8 cellular contexts compared by ENCODE assay signal in genomic region chr12:108495054-108495453, GRCh38. TPM values are rescaled to one million over a fixed set of nuclear protein-coding genes. Genes with fewer than 3 reads are reported as not detected.
DNase-seq lines count a peak whose midpoint lies in the region; ATAC-seq, FAIRE-seq and TF ChIP-seq lines count a peak whose summit lies in the region.

No MANE protein-coding gene starts in this region.

- H3K9me3 ChIP-seq in A549 (no peaks in the 10 kb centered on the region; the same call in 2 of the 3 replicates), OCI-LY7 (ENCODE audit: low read length) (no peaks in the 10 kb centered on the region), testis (no peaks in the 10 kb centered on the region)

- no peak for TF ChIP-seq EP300 in A549 (IDR thresholded peaks at IDR 0.05)

- H3K4me3 ChIP-seq in A549 (no peak overlapping the region), OCI-LY7 (ENCODE audit: low read depth, low read length, poor library complexity, severe bottlenecking) (no peak overlapping the region), fibroblast of mammary gland (ENCODE audit: control insufficient read depth, low read depth, low read length) (no peak overlapping the region), testis (no peak overlapping the region)

- TF ChIP-seq POLR2A in A549 (IDR thresholded peaks at IDR 0.05; ENCODE audit: low read length) (no peak), testis (IDR thresholded peaks at IDR 0.05) (no peak)

- no peak overlapping the region for H3K4me2 ChIP-seq in A549
- no peak overlapping the region for H3K4me2 ChIP-seq in OCI-LY7 (ENCODE audit: low read length)

- H3K27me3 ChIP-seq in testis = no peaks in the 10 kb centered on the region

- 0% methylated on average over 1 of the region's 1 CpG for WGBS in A549 (ENCODE audit: missing lambda C conversion rate)
- 62 to 84% methylated on average over 1 of the region's 1 CpG for WGBS in testis, 2 donors

- no peak overlapping the region for H2AFZ ChIP-seq in OCI-LY7 (ENCODE audit: low read length)

- POLR2A ChIA-PET in A549 (lab: Yijun Ruan, JAX) (no interaction called here), OCI-LY7 (lab: Charles Lee) (no interaction called here)

- TF ChIP-seq CTCF in A549 (IDR thresholded peaks at IDR 0.05) (peak; percentile 45), OCI-LY7 (conservative IDR thresholded peaks at IDR 0.05; ENCODE audit: low read length) (peak; percentile 90), fibroblast of mammary gland (conservative IDR thresholded peaks at IDR 0.05; ENCODE audit: control insufficient read depth, insufficient read depth, low read depth, low read length) (peak; percentile 71), testis (IDR thresholded peaks at IDR 0.05) (peak in 1 of 3 experiments; percentile 50)

- no peaks in the 10 kb centered on the region for H4K20me1 ChIP-seq in OCI-LY7 (ENCODE audit: insufficient read depth, low read length)

- FAIRE-seq in A549 (lab: Jason Lieb, UNC) = no peak

- peak; percentile 43 to 73; a peak in 4 of 5 replicates for TF ChIP-seq RAD21 in A549 (conservative IDR thresholded peaks at IDR 0.05 in 1 of 2, IDR thresholded peaks at IDR 0.05 in 1 of 2)

- H3K36me3 ChIP-seq in OCI-LY7 (ENCODE audit: insufficient read depth, low read length) (no peaks in the 10 kb centered on the region), testis (ENCODE audit: low read depth, missing control alignments) (no peaks in the 10 kb centered on the region)

- H3K27ac ChIP-seq in A549 = no peak overlapping the region
- H3K27ac ChIP-seq in OCI-LY7 (ENCODE audit: low read depth, low read length, poor library complexity, severe bottlenecking) = no peak overlapping the region
- H3K27ac ChIP-seq in testis = no peak overlapping the region

- H3K79me2 ChIP-seq in OCI-LY7 (ENCODE audit: insufficient read depth, low read depth, low read length) = no peaks in the 10 kb centered on the region

- BruUV-seq in OCI-LY7 (replicated peaks; lab: Mats Ljungman, UMichigan) = no TSS peak

- intact Hi-C loops in OCI-LY7 (cut with micrococcal nuclease; ENCODE audit: unreplicated experiment) = no loop called here
- intact Hi-C loops in testis (cut with DNase I; ENCODE audit: low total_unique reads) = no loop called here

- no peaks in the 10 kb centered on the region for H3K9me2 ChIP-seq in OCI-LY7 (ENCODE audit: insufficient read depth, low read length)

- CTCF ChIA-PET in A549 (lab: Yijun Ruan, JAX) = interaction anchor here (0.6 to 3.8 kb wide), 7 partner anchors 10 to 583 kb away, joined by 3 to 21 read pairs (median 4); no protein-coding TSS in a partner anchor
- CTCF ChIA-PET in OCI-LY7 (lab: Charles Lee; ENCODE audit: unreplicated experiment) = no interaction called here

- DNase-seq in A549 (ENCODE audit: low read depth in 1 of 2, low spot score in 1 of 2) (peak; percentile 55 to 59), ELR (ENCODE audit: low read depth) (peak; percentile 69), OCI-LY7 (ENCODE audit: low spot score) (peak; percentile 48), fibroblast of mammary gland (ENCODE audit: low read depth) (peak; percentile 51), testis (peak; percentile 41), dedifferentiated amniotic fluid mesenchymal stem cell (ENCODE audit: extremely low spot score) (no peak)

- peak; percentile 48 to 89; a peak in 4 of 6 replicates for ATAC-seq in A549
- no peak for ATAC-seq in HG03108 (IDR thresholded peaks at IDR 0.05; ENCODE audit: unreplicated experiment)
- no peak for ATAC-seq in HG03457 (IDR thresholded peaks at IDR 0.05; ENCODE audit: unreplicated experiment)

- H3K4me1 ChIP-seq in A549 (no peaks in the 10 kb centered on the region), OCI-LY7 (ENCODE audit: insufficient read depth, low read length, poor library complexity, severe bottlenecking) (no peaks in the 10 kb centered on the region), testis (no peaks in the 10 kb centered on the region)

TF ChIP-seq in A549, 52 proteins besides CTCF, POLR2A, EP300 and RAD21:
- no peak for TF ChIP-seq NR3C1 (IDR thresholded peaks at IDR 0.05)
- TF ChIP-seq CBX2 (IDR thresholded peaks at IDR 0.05; ENCODE audit: borderline replicate concordance, low read depth) = no peak
- TF ChIP-seq HES2 (IDR thresholded peaks at IDR 0.05) = no peak
- no peak for TF ChIP-seq MYC (IDR thresholded peaks at IDR 0.05; ENCODE audit: borderline replicate concordance, low read length)
- no peak for TF ChIP-seq ATOH8 (CRISPR knock-in tag; IDR thresholded peaks at IDR 0.05; ENCODE audit: low read depth)
- no peak for TF ChIP-seq HOXA7 (CRISPR knock-in tag; IDR thresholded peaks at IDR 0.05)
- no peak for TF ChIP-seq EHF (CRISPR knock-in tag; IDR thresholded peaks at IDR 0.05)
- TF ChIP-seq ELK1 (IDR thresholded peaks at IDR 0.05; ENCODE audit: low read depth, low read length) = no peak
- TF ChIP-seq SMC3 (IDR thresholded peaks at IDR 0.05) = no peak
- no peak for TF ChIP-seq BHLHE40 (IDR thresholded peaks at IDR 0.05; ENCODE audit: low read depth, low read length)
- no peak for TF ChIP-seq POLR2AphosphoS2 (conservative IDR thresholded peaks at IDR 0.05; ENCODE audit: low read length)
- TF ChIP-seq TP53 (CRISPR knock-in tag; IDR thresholded peaks at IDR 0.05) = no peak
- TF ChIP-seq E2F6 (IDR thresholded peaks at IDR 0.05; ENCODE audit: borderline replicate concordance, low read depth) = no peak
- no peak for TF ChIP-seq ESRRA (IDR thresholded peaks at IDR 0.05; ENCODE audit: borderline replicate concordance, low read length)
- no peak for TF ChIP-seq HOXB5 (CRISPR knock-in tag; IDR thresholded peaks at IDR 0.05)
- no peak for TF ChIP-seq USF2 (IDR thresholded peaks at IDR 0.05)
- no peak for TF ChIP-seq ZFP36 (IDR thresholded peaks at IDR 0.05; ENCODE audit: borderline replicate concordance, partially characterized antibody)
- no peak for TF ChIP-seq EHMT2 (IDR thresholded peaks at IDR 0.05; ENCODE audit: low read depth)

RNA-seq across cellular contexts. Expression of gene FICD, which starts 20.0 kb away (rescaled TPM):
- polyA plus RNA-seq in A549 (2011; rRNA removed) = 1.7 and 4.8 TPM in 2 replicates
- 0.71 and 0.95 TPM in 2 replicates for polyA plus RNA-seq in A549 (2012; cell fraction: cytosol; rRNA removed)
- 1.3 and 1.4 TPM in 2 replicates for polyA plus RNA-seq in A549 (2012; cell fraction: nucleus; rRNA removed)
- polyA plus RNA-seq in A549 (2017; fragmentation: RNase III; extraction: RNeasy Plus Mini Kit Qiagen cat#74134 plus additional on column Dnase treatment) = 1.9 to 2.5 TPM (median 2.1 TPM) in 3 replicates
- 8.2 and 9.8 TPM in 2 replicates for polyA minus RNA-seq in A549 (2011; rRNA and poly(A)+ RNA removed)
- total RNA-seq in OCI-LY7 (2014; rRNA removed; shearing (Covaris generic)) = 8.4 and 13.1 TPM in 2 replicates
- 9.0 and 9.9 TPM in 2 replicates for total RNA-seq in OCI-LY7 (2022)
- total RNA-seq in testis = 10 to 100 TPM; 10.0 to 10.5 TPM
- polyA plus RNA-seq in testis (ENCODE audit: insufficient read depth, low read depth, low replicate concordance) = 16.7 TPM

Comparison
In these comparisons a context has a peak if more than half of its experiments do, and no peak if none do; other contexts are left out.
1. ATAC-seq: peak in A549 (2 of 2); none in HG03108 (single experiment) and HG03457 (single experiment).